8 cellular contexts compared by ENCODE assay signal in the genomic region with DNA sequence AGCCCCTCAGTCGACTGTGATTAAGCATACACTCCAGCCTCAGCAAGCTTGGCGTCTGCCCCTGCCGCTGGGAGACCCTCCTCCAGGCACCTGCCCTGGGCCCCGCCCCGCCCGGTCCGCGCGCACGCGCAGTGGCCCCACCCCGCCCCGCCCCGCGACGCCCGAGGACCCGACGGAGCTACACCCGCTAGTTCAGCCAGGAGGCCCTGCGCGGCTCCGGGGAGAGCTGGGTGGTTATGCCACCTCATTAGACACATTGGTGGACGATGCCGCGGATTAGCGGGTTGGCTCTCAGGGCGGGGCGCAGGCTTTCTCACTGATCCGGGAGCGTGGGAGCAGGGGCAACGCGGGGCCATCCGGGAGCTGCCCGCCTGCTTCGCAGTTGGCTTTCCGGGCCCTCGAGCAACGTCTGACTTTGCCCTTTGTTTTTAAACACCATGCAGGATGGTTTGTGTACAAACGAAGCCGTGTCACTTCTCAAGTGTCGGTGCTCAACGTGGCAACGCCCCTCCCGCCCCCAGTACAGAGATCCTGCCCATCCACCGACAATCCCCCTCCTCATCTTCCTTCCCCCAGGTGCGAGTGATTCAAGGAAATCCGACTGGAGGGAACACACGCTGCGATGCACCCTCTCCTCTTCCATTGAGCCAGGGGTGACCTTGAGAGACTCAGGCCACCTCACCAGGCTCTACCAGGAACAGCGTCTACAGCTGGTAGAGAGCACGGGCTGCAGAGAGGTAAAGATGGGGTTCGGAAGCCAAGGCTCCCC.
DNase-seq lines count a peak whose midpoint lies in the region; ATAC-seq, FAIRE-seq and TF ChIP-seq lines count a peak whose summit lies in the region.
"Had no signal": no experiment of that assay in that cellular context is flagged by ENCODE, and none has a peak within 500 bp of the region (broad histone marks: within the 10 kb centered on the region; RNA-seq: fewer than 3 reads in every experiment).

No MANE protein-coding gene starts in this region.

- H3K4me3 ChIP-seq in HepG2 (replicated peaks in 1 of 3; ENCODE audit: insufficient read depth in 1 of 3, low read depth in 2 of 3, low read length in 3 of 3), result no peak overlapping the region

- peaks cover 4% of the 10 kb centered on the region; the same call in 1 of the 2 replicates for H3K9me3 ChIP-seq in HepG2 (ENCODE audit: low read length)

- no peaks in the 10 kb centered on the region for H3K27me3 ChIP-seq in HepG2 (ENCODE audit: control insufficient read depth in 1 of 2, insufficient read depth in 2 of 2, low read length in 2 of 2)

- no peaks in the 10 kb centered on the region for H3K79me2 ChIP-seq in HepG2 (ENCODE audit: insufficient read depth, low read length)

- H3K36me3 ChIP-seq in HepG2 (replicated peaks in 1 of 2; ENCODE audit: control insufficient read depth in 1 of 2, insufficient read depth in 2 of 2, low read length in 2 of 2), result no peaks in the 10 kb centered on the region

- TF ChIP-seq RAD21 in HepG2 (CRISPR knock-in tag; IDR thresholded peaks at IDR 0.05), result no peak

- intact Hi-C loops in HepG2 (cut with micrococcal nuclease; ENCODE audit: unreplicated experiment), result no loop called here

- TF ChIP-seq EP300 in HepG2 (IDR thresholded peaks at IDR 0.05; ENCODE audit: low read depth in 2 of 2, low read length in 2 of 2), result no peak
- TF ChIP-seq EP300 in HepG2 (CRISPR knock-in tag; IDR thresholded peaks at IDR 0.05; ENCODE audit: borderline replicate concordance), result no peak

- H3K27ac ChIP-seq in cingulate gyrus (ENCODE audit: low read depth, low read length) (peak overlapping the region; percentile 49), HepG2 (ENCODE audit: extremely low read length, insufficient read depth, low read length) (no peak overlapping the region)

- peak overlapping the region; percentile 32; the same call in 1 of the 2 replicates for H3K4me2 ChIP-seq in HepG2 (ENCODE audit: low read depth, low read length)

- ATAC-seq in GM19452 (IDR thresholded peaks at IDR 0.05; ENCODE audit: unreplicated experiment) (peak; percentile 49), HepG2 (no peak; the same call in 2 of the 3 replicates)

- POLR2A ChIA-PET in HepG2 (lab: Yijun Ruan, JAX), result no interaction called here

- peak; percentile 4 for DNase-seq in NCI-H1417 treated with DMSO at 0.1 percent for 48 hours (lab: John Stamatoyannopoulos, UW)
- DNase-seq in activated CD4-positive, alpha-beta T cell treated with anti-CD3 and anti-CD28 coated beads, Interleukin-2, amount 50 U/mL, for 1 hour, result peak; percentile 69
- DNase-seq in HepG2 (ENCODE audit: low spot score), result no peak
- DNase-seq in stimulated activated CD4-positive, alpha-beta T cell treated with anti-CD3 and anti-CD28 coated beads, Interleukin-4, amount 100 ng/mL, for 4 hours, result peak; percentile 67 to 71
- no peak for DNase-seq in DMS79 treated with DMSO at 0.1 percent for 48 hours (lab: John Stamatoyannopoulos, UW)

- TF ChIP-seq POLR2A in HepG2 (IDR thresholded peaks at IDR 0.05; ENCODE audit: insufficient read depth in 1 of 2, low read depth in 2 of 2, low read length in 2 of 2), result no peak

- in situ Hi-C loops in HepG2 (cut with HindIII; ENCODE audit: extremely low pct_ligation_motif_present, low pct_unique_long_range_greater_than_20kb), result no loop called here

- TF ChIP-seq CTCF in HepG2 (CRISPR knock-in tag; IDR thresholded peaks at IDR 0.05), result no peak

- peaks cover 5% of the 10 kb centered on the region for H3K4me1 ChIP-seq in HepG2 (ENCODE audit: insufficient read depth, low read length)

- no peaks in the 10 kb centered on the region for H4K20me1 ChIP-seq in HepG2 (ENCODE audit: insufficient read depth, low read length)

- no peak overlapping the region for H2AFZ ChIP-seq in HepG2 (ENCODE audit: low read length)

- 83% methylated on average over 23 of the region's 53 CpGs for WGBS in HepG2 (ENCODE audit: low lambda C conversion rate)

- BruUV-seq in HepG2 (replicated peaks; lab: Mats Ljungman, UMichigan), result no TSS peak

- CTCF ChIA-PET in HepG2 (lab: Yijun Ruan, JAX; ENCODE audit: low intra/inter-chr PET ratio, low total read pairs), result no interaction called here

- H3K9ac ChIP-seq in HepG2 (ENCODE audit: insufficient read depth, low read depth, low read length), result no peak overlapping the region

- no peak for FAIRE-seq in HepG2 (lab: Jason Lieb, UNC)
- FAIRE-seq: endometrium had no signal

TF ChIP-seq in HepG2, 621 proteins besides CTCF, POLR2A, EP300 and RAD21:
- TF ChIP-seq ZNF563 (CRISPR knock-in tag; IDR thresholded peaks at IDR 0.05), result no peak
- no peak for TF ChIP-seq TRIM22 (IDR thresholded peaks at IDR 0.05)
- no peak for TF ChIP-seq ZIK1 (CRISPR knock-in tag; IDR thresholded peaks at IDR 0.05; ENCODE audit: borderline replicate concordance, low read depth)
- no peak for TF ChIP-seq ZBTB38 (CRISPR knock-in tag; IDR thresholded peaks at IDR 0.05)
- TF ChIP-seq ARID2 (CRISPR knock-in tag; IDR thresholded peaks at IDR 0.05; ENCODE audit: borderline replicate concordance), result no peak
- no peak for TF ChIP-seq ZNF24 (IDR thresholded peaks at IDR 0.05)
- no peak for TF ChIP-seq RCOR2 (CRISPR knock-in tag; IDR thresholded peaks at IDR 0.05)
- TF ChIP-seq SUZ12 (IDR thresholded peaks at IDR 0.05; ENCODE audit: low read depth, low read length), result no peak
- TF ChIP-seq ZNF652 (CRISPR knock-in tag; IDR thresholded peaks at IDR 0.05; ENCODE audit: borderline replicate concordance, low read depth), result no peak
- TF ChIP-seq POLR2AphosphoS5 (IDR thresholded peaks at IDR 0.05; ENCODE audit: low read depth, low read length), result no peak
- TF ChIP-seq RELA (CRISPR knock-in tag; IDR thresholded peaks at IDR 0.05), result no peak
- no peak for TF ChIP-seq ZBTB37 (CRISPR knock-in tag; IDR thresholded peaks at IDR 0.05)
- no peak for TF ChIP-seq ZNF17 (CRISPR knock-in tag; IDR thresholded peaks at IDR 0.05)
- TF ChIP-seq FIP1L1 (IDR thresholded peaks at IDR 0.05; ENCODE audit: borderline replicate concordance, insufficient read depth, low read depth, low read length), result no peak

Comparison
In these comparisons a context has a peak if more than half of its experiments do, and no peak if none do; other contexts are left out.
1. DNase-seq: peak in NCI-H1417 treated with DMSO at 0.1 percent for 48 hours (single experiment), activated CD4-positive, alpha-beta T cell treated with anti-CD3 and anti-CD28 coated beads, Interleukin-2, amount 50 U/mL, for 1 hour (single experiment) and stimulated activated CD4-positive, alpha-beta T cell treated with anti-CD3 and anti-CD28 coated beads, Interleukin-4, amount 100 ng/mL, for 4 hours (2 of 2); none in HepG2 (single experiment) and DMS79 treated with DMSO at 0.1 percent for 48 hours (single experiment).